11 cellular contexts compared by ENCODE assay signal in the genomic region with DNA sequence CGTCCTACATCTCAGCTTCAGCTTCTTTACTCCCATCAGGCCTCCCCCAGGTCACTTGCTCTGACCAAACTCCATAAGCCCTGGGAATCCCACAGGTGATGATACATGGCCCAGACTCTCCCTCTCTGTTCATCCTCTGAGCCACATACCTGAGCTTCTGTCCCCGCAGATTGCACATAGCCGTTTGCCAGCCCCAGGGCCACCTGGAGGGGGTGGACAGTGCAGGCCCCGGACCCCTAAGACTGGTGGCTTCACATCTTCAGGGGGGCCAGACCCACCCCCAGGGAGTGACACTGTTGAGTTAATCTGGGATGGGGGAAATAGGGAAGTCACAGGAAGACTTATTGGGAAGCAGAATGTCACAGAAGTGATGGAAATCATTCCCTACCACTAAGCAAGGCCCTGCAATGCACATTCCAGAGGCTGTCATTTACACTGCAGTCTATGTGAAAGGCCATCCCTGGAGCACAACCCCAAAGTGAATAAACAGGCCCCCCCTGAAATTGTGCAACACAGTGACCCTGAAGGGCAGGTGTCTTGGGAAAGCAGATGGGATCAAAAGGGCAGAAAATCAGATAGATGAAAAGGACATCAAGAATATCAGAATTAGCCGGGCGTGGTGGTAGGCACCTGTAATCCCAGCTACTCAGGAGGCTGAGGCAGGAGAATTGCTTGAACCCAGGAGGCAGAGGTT. TPM values are rescaled to one million over a fixed set of nuclear protein-coding genes. Genes with fewer than 3 reads are reported as not detected.
DNase-seq lines count a peak whose midpoint lies in the region; ATAC-seq, FAIRE-seq and TF ChIP-seq lines count a peak whose summit lies in the region.
"Had no signal": no experiment of that assay in that cellular context is flagged by ENCODE, and none has a peak within 500 bp of the region (broad histone marks: within the 10 kb centered on the region; RNA-seq: fewer than 3 reads in every experiment).

No MANE protein-coding gene starts in this region.

- CTCF ChIA-PET in Panc1 (lab: Charles Lee) = interaction anchor here (1.8 kb wide), 1 partner anchor 51 kb away, joined by 9 read pairs; no protein-coding TSS in a partner anchor

- no peak for ATAC-seq in Panc1
- ATAC-seq in effector memory CD8-positive, alpha-beta T cell (replicated peaks) = no peak
- no peak for ATAC-seq in psoas muscle
- no peak for ATAC-seq in HG02884 (IDR thresholded peaks at IDR 0.05; ENCODE audit: unreplicated experiment)

- H3K4me1 ChIP-seq in Panc1 (ENCODE audit: control insufficient read depth, insufficient read depth, low read length) (peaks cover 24% of the 10 kb centered on the region), psoas muscle (peaks cover 29% of the 10 kb centered on the region)

- H3K27me3 Mint-ChIP-seq in T-helper 1 cell treated with Interleukin-12 subunit alpha and Interleukin-12 subunit beta and Interleukin-4 antibody, amounts not matched to agents 30 μg/mL and 1 μg/mL, for 36 hours (ENCODE audit: low read depth) = peaks cover 7% of the 10 kb centered on the region
- no peaks in the 10 kb centered on the region for H3K27me3 Mint-ChIP-seq in effector memory CD8-positive, alpha-beta T cell

- no peak overlapping the region for H3K27ac ChIP-seq in Panc1 (ENCODE audit: low read length)
- peak overlapping the region; percentile 30 for H3K27ac ChIP-seq in psoas muscle

- no peak for DNase-seq in T-helper 1 cell
- DNase-seq in Panc1 (ENCODE audit: low read depth, low spot score) = no peak
- DNase-seq in effector memory CD8-positive, alpha-beta T cell = no peak
- DNase-seq in psoas muscle = peak in 1 of 2 donors; percentile 46
- DNase-seq in RCC 7860 (ENCODE audit: low spot score) = no peak
- no peak for DNase-seq in NCI-H1092 (lab: John Stamatoyannopoulos, UW)
- DNase-seq: SIG-M5 had no signal

- no peak overlapping the region for H3K4me3 ChIP-seq in Panc1 (ENCODE audit: low read depth in 2 of 2, low read length in 2 of 2)
- no peak overlapping the region for H3K4me3 ChIP-seq in psoas muscle

- TSS peak; percentile 65 for BruUV-seq in Panc1 (replicated peaks; lab: Mats Ljungman, UMichigan)

- H3K9me3 ChIP-seq in Panc1 (ENCODE audit: control insufficient read depth, insufficient read depth, low read depth, low read length) = no peaks in the 10 kb centered on the region
- no peaks in the 10 kb centered on the region for H3K9me3 ChIP-seq in psoas muscle
- H3K9me3 ChIP-seq: left lung had no signal

- POLR2A ChIA-PET in Panc1 (lab: Charles Lee) = interaction anchor here (0.6 to 0.7 kb wide), 2 partner anchors 10 to 25 kb away, joined by 3 to 9 read pairs; no protein-coding TSS in a partner anchor

- no peaks in the 10 kb centered on the region for H3K9me3 Mint-ChIP-seq in T-helper 1 cell treated with Interleukin-12 subunit alpha and Interleukin-12 subunit beta and Interleukin-4 antibody, amounts not matched to agents 30 μg/mL and 1 μg/mL, for 36 hours
- H3K9me3 Mint-ChIP-seq in effector memory CD8-positive, alpha-beta T cell = no peaks in the 10 kb centered on the region

- H3K4me1 Mint-ChIP-seq in T-helper 1 cell treated with Interleukin-12 subunit alpha and Interleukin-12 subunit beta and Interleukin-4 antibody, amounts not matched to agents 30 μg/mL and 1 μg/mL, for 36 hours (ENCODE audit: low read depth) = peaks cover 52% of the 10 kb centered on the region
- H3K4me1 Mint-ChIP-seq in effector memory CD8-positive, alpha-beta T cell (ENCODE audit: low read depth in 2 of 2) = peaks cover 53 to 54% of the 10 kb centered on the region in 2 donors

- FAIRE-seq in RCC 7860 (lab: Jason Lieb, UNC) = no peak

- H3K36me3 Mint-ChIP-seq in T-helper 1 cell treated with Interleukin-12 subunit alpha and Interleukin-12 subunit beta and Interleukin-4 antibody, amounts not matched to agents 30 μg/mL and 1 μg/mL, for 36 hours (ENCODE audit: low read depth) = peaks cover 60% of the 10 kb centered on the region
- peaks cover 67% of the 10 kb centered on the region for H3K36me3 Mint-ChIP-seq in effector memory CD8-positive, alpha-beta T cell (ENCODE audit: insufficient read depth)

- H3K27me3 ChIP-seq in Panc1 (ENCODE audit: control insufficient read depth, insufficient read depth, low read length) (no peaks in the 10 kb centered on the region), psoas muscle (ENCODE audit: insufficient read depth in 3 of 3, low read length in 2 of 3) (no peaks in the 10 kb centered on the region)

- in situ Hi-C loops in Panc1 (cut with HindIII; ENCODE audit: low pct_unique_long_range_greater_than_20kb, low sequenced_read_pairs) = no loop called here

- 67 to 84% (median 68%) methylated on average over 6 of the region's 6 CpGs for WGBS in psoas muscle, 3 donors

- H3K27ac Mint-ChIP-seq in T-helper 1 cell treated with Interleukin-12 subunit alpha and Interleukin-12 subunit beta and Interleukin-4 antibody, amounts not matched to agents 30 μg/mL and 1 μg/mL, for 36 hours = peak overlapping the region; percentile 83
- peak overlapping the region; percentile 99 for H3K27ac Mint-ChIP-seq in effector memory CD8-positive, alpha-beta T cell

- intact Hi-C loops in Panc1 (cut with micrococcal nuclease; ENCODE audit: unreplicated experiment) = no loop called here
- intact Hi-C loops in psoas muscle (cut with DNase I) = loop anchor here in 1 of 2 donors (10.0 kb wide), 1 partner anchor 1004 kb away; a partner anchor contains a TSS

- no peak for TF ChIP-seq CTCF in Panc1 (IDR thresholded peaks at IDR 0.05)
- TF ChIP-seq CTCF in psoas muscle (IDR thresholded peaks at IDR 0.05) = no peak

- peak overlapping the region; percentile 99 for H3K4me3 Mint-ChIP-seq in T-helper 1 cell treated with Interleukin-12 subunit alpha and Interleukin-12 subunit beta and Interleukin-4 antibody, amounts not matched to agents 30 μg/mL and 1 μg/mL, for 36 hours
- H3K4me3 Mint-ChIP-seq in effector memory CD8-positive, alpha-beta T cell = peak overlapping the region; percentile 100

- H3K36me3 ChIP-seq in Panc1 (ENCODE audit: control insufficient read depth, insufficient read depth, low read length) (peaks cover 21% of the 10 kb centered on the region), psoas muscle (ENCODE audit: insufficient read depth in 1 of 2, low read depth in 1 of 2) (peaks cover 11 to 60% of the 10 kb centered on the region in 2 donors)

RNA-seq across cellular contexts. Expression of a gene that starts 2.2 kb away (rescaled TPM):
- total RNA-seq in Panc1 (2021; ENCODE audit: unreplicated experiment) (27.4 TPM), psoas muscle (10 to 100 TPM; 31.3 to 43.7 (median 36.0) TPM)
- 28.5 TPM for polyA plus RNA-seq in Panc1 (2012; ENCODE audit: insufficient read length)
- polyA plus RNA-seq in psoas muscle = 10 to 100 TPM; 19.2 to 45.9 (median 29.3) TPM

RNA-seq across cellular contexts. Expression of a gene that starts 2.4 kb away (rescaled TPM):
- 135 TPM for total RNA-seq in Panc1 (2021; ENCODE audit: unreplicated experiment)
- 155 TPM for polyA plus RNA-seq in Panc1 (2012; ENCODE audit: insufficient read length)
- 10 to 100 TPM; 17.6 to 41.4 (median 28.4) TPM for total RNA-seq in psoas muscle
- polyA plus RNA-seq in psoas muscle = 100 to 1,000 TPM in 1 of 3 donors, 10 to 100 TPM in 2; 44.8 to 126 (median 53.5) TPM

RNA-seq across cellular contexts. Expression of a gene that starts 6.0 kb away (rescaled TPM):
- 0.57 TPM for total RNA-seq in Panc1 (2021; ENCODE audit: unreplicated experiment)
- polyA plus RNA-seq in Panc1 (2012; ENCODE audit: insufficient read length) = 0.94 TPM
- total RNA-seq in psoas muscle = 1 to 10 TPM in 1 of 4 donors, under 1 TPM in 3; 0.27 to 1.3 (median 0.51) TPM
- under 1 TPM; 0.35 to 0.69 (median 0.61) TPM for polyA plus RNA-seq in psoas muscle

RNA-seq across cellular contexts. Expression of a gene that starts 6.1 kb away (rescaled TPM):
- total RNA-seq in Panc1 (2021; ENCODE audit: unreplicated experiment) (7.4 TPM), psoas muscle (10 to 100 TPM in 3 of 4 donors, 1 to 10 TPM in 1; 5.3 to 18.9 (median 11.9) TPM)
- polyA plus RNA-seq in Panc1 (2012; ENCODE audit: insufficient read length) = 8.9 TPM
- polyA plus RNA-seq in psoas muscle = 10 to 100 TPM in 2 of 3 donors, 1 to 10 TPM in 1; 9.6 to 12.3 (median 10.2) TPM
- total RNA-seq: A172 had no signal

RNA-seq across cellular contexts. Expression of a gene that starts 10.0 kb away (rescaled TPM):
- total RNA-seq in Panc1 (2021; ENCODE audit: unreplicated experiment) (33.7 TPM), psoas muscle (10 to 100 TPM; 27.9 to 31.6 (median 29.1) TPM)
- polyA plus RNA-seq in Panc1 (2012; ENCODE audit: insufficient read length) = 63.5 TPM
- 10 to 100 TPM; 29.9 to 39.4 (median 34.6) TPM for polyA plus RNA-seq in psoas muscle
